ENCODE assay signal across 21 cellular contexts in the genomic region with DNA sequence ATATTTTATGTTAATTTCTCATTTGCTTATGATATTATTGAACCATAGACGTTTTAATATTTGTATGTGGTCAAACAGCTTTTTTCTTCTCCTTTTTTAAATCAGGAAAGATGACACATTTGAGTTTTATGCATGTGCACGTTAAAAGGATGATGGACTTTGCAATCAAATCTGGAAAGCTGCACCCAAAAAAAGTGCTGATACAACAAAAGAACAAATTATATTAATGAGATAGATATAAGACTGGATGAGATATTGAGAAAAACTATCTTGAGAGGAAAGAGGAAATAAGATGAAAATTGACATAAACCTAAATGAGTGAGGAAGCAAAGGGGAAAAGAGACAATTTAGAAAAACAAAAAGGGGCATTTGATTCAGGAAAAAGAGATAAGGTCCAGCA.
"Had no signal": no experiment of that assay in that cellular context is flagged by ENCODE, and none has a peak within 500 bp of the region (broad histone marks: within the 10 kb centered on the region; RNA-seq: fewer than 3 reads in every experiment).

No MANE protein-coding gene starts in this region.

- H3K4me3 ChIP-seq: colonic mucosa, esophagus muscularis mucosa, gastroesophageal sphincter, psoas muscle, sigmoid colon, skin epidermis, stomach, thoracic aorta, transverse colon had no signal

- H3K9me3 ChIP-seq: colonic mucosa, esophagus muscularis mucosa, gastroesophageal sphincter, psoas muscle, sigmoid colon, stomach, thoracic aorta, transverse colon had no signal

- H3K4me1 ChIP-seq: colonic mucosa, esophagus muscularis mucosa, gastroesophageal sphincter, psoas muscle, sigmoid colon, stomach, transverse colon had no signal

- ATAC-seq: gastroesophageal sphincter; left cardiac atrium; left ventricle myocardium superior; naive thymus-derived CD4-positive, alpha-beta T cell; psoas muscle had no signal

- DNase-seq: colonic mucosa; dermis blood vessel endothelial cell; glutamatergic neuron; immature natural killer cell; kidney; left cardiac atrium; left ventricle myocardium superior; naive thymus-derived CD4-positive, alpha-beta T cell; nephron progenitor cell; psoas muscle; retina; sigmoid colon; stimulated activated CD4-positive, alpha-beta T cell treated with anti-CD3 and anti-CD28 coated beads, Interleukin-12 subunit alpha, Interleukin-12 subunit beta, amount 100 ng/mL, for 4 hours; stimulated activated naive CD4-positive, alpha-beta T cell; stomach; substantia nigra; transverse colon had no signal

- H3K27ac ChIP-seq: colonic mucosa, esophagus muscularis mucosa, gastroesophageal sphincter, psoas muscle, sigmoid colon, skin epidermis, stomach, thoracic aorta, transverse colon had no signal

- H3K36me3 ChIP-seq: colonic mucosa, esophagus muscularis mucosa, gastroesophageal sphincter, sigmoid colon, stomach, thoracic aorta, transverse colon had no signal

- H3K27me3 ChIP-seq: colonic mucosa, esophagus muscularis mucosa, sigmoid colon, stomach, transverse colon had no signal

- FAIRE-seq: kidney had no signal
